ENCODE assay signal across 6 cellular contexts in genomic region chr16:1962161-1963153, GRCh38. TPM values are rescaled to one million over a fixed set of nuclear protein-coding genes. Genes with fewer than 3 reads are reported as not detected.
DNase-seq lines count a peak whose midpoint lies in the region; ATAC-seq, FAIRE-seq and TF ChIP-seq lines count a peak whose summit lies in the region.
"Not testable (repeated sequence)": the region's sequence is repeated elsewhere in the genome, so short reads cannot be mapped to it uniquely, and the experiment has no call there.

No MANE protein-coding gene starts in this region.

- TSS peak; percentile 95 for BruUV-seq in Panc1 (replicated peaks; lab: Mats Ljungman, UMichigan)

- H3K4me1 Mint-ChIP-seq in activated T-helper 1 cell treated with anti-CD3 and anti-CD28 coated beads, Interleukin-12 subunit alpha, Interleukin-12 subunit beta, Interleukin-2, Interleukin-4 antibody, amounts not matched to agents 30 ng/mL and 10 ng/mL and 1 ng/mL, durations not matched to agents 14 hours and 24 hours and 36 hours (ENCODE audit: low read depth): peaks cover 34% of the 10 kb centered on the region
- H3K4me1 Mint-ChIP-seq in endodermal cell: peaks cover 35% of the 10 kb centered on the region
- H3K4me1 Mint-ChIP-seq in naive thymus-derived CD4-positive, alpha-beta T cell: peaks cover 21 to 49% (median 32%) of the 10 kb centered on the region in 7 donors

- in situ Hi-C loops in Panc1 (cut with HindIII; ENCODE audit: low pct_unique_long_range_greater_than_20kb, low sequenced_read_pairs); transverse colon (cut with MboI; ENCODE audit: low pct_ligation_motif_present in 1 of 4, low pct_unique_long_range_greater_than_20kb in 1 of 4, low sequenced_read_pairs in 3 of 4): not testable (repeated sequence)

- peaks cover 12% of the 10 kb centered on the region for H3K4me1 ChIP-seq in Panc1 (ENCODE audit: control insufficient read depth, insufficient read depth, low read length)
- not testable (repeated sequence) for H3K4me1 ChIP-seq in endodermal cell (ENCODE audit: control insufficient read depth, insufficient read depth, low read length)
- H3K4me1 ChIP-seq in naive thymus-derived CD4-positive, alpha-beta T cell (ENCODE audit: control insufficient read depth in 2 of 2, insufficient read depth in 2 of 2, low read length in 2 of 2): peaks cover 31 to 45% of the 10 kb centered on the region in 2 donors
- H3K4me1 ChIP-seq in transverse colon: peaks cover 8 to 50% (median 41%) of the 10 kb centered on the region in 4 donors

- not testable (repeated sequence) for DNase-seq in GM12892 (ENCODE audit: insufficient read length); Panc1 (ENCODE audit: low read depth, low spot score); activated T-helper 1 cell treated with anti-CD3 and anti-CD28 coated beads, Interleukin-12 subunit alpha, Interleukin-12 subunit beta, Interleukin-2, Interleukin-4 antibody, amounts not matched to agents 30 ng/mL and 10 ng/mL and 1 ng/mL, durations not matched to agents 14 hours and 24 hours and 36 hours (ENCODE audit: low spot score); endodermal cell; naive thymus-derived CD4-positive, alpha-beta T cell; transverse colon

- H3K9me3 ChIP-seq in Panc1 (ENCODE audit: control insufficient read depth, insufficient read depth, low read depth, low read length); endodermal cell (ENCODE audit: control insufficient read depth, low read length); naive thymus-derived CD4-positive, alpha-beta T cell (ENCODE audit: control insufficient read depth in 2 of 3, low read length in 3 of 3); transverse colon: not testable (repeated sequence)

- peak overlapping the region; percentile 97 for H3K27ac Mint-ChIP-seq in activated T-helper 1 cell treated with anti-CD3 and anti-CD28 coated beads, Interleukin-12 subunit alpha, Interleukin-12 subunit beta, Interleukin-2, Interleukin-4 antibody, amounts not matched to agents 30 ng/mL and 10 ng/mL and 1 ng/mL, durations not matched to agents 14 hours and 24 hours and 36 hours
- H3K27ac Mint-ChIP-seq in endodermal cell: peak overlapping the region; percentile 83
- peak overlapping the region in 7 of 9 donors; percentile 47 to 97 (median 96) for H3K27ac Mint-ChIP-seq in naive thymus-derived CD4-positive, alpha-beta T cell

- WGBS in endodermal cell (ENCODE audit: insufficient coverage in 1 of 2, insufficient read length in 1 of 2), 2 experiments: 83 to 89% methylated on average over 4 to 37 of the region's 37 CpGs
- WGBS in transverse colon (ENCODE audit: low coverage in 1 of 2), 2 donors: 81% methylated on average over 34 of the region's 37 CpGs; no CpG with 5 or more reads in 1 of the 2 donors

- ATAC-seq in Panc1; naive thymus-derived CD4-positive, alpha-beta T cell: not testable (repeated sequence)

- H3K27me3 ChIP-seq in Panc1 (ENCODE audit: control insufficient read depth, insufficient read depth, low read length); endodermal cell (ENCODE audit: control insufficient read depth, insufficient read depth, low read length, poor library complexity, severe bottlenecking); naive thymus-derived CD4-positive, alpha-beta T cell (ENCODE audit: control insufficient read depth in 2 of 2, insufficient read depth in 2 of 2, low read length in 2 of 2); transverse colon: not testable (repeated sequence)

- H3K36me3 Mint-ChIP-seq in activated T-helper 1 cell treated with anti-CD3 and anti-CD28 coated beads, Interleukin-12 subunit alpha, Interleukin-12 subunit beta, Interleukin-2, Interleukin-4 antibody, amounts not matched to agents 30 ng/mL and 10 ng/mL and 1 ng/mL, durations not matched to agents 14 hours and 24 hours and 36 hours (ENCODE audit: low read depth): peaks cover 44% of the 10 kb centered on the region
- peaks cover 33% of the 10 kb centered on the region for H3K36me3 Mint-ChIP-seq in endodermal cell (ENCODE audit: low read depth)
- H3K36me3 Mint-ChIP-seq in naive thymus-derived CD4-positive, alpha-beta T cell: peaks cover 3 to 25% (median 10%) of the 10 kb centered on the region in 5 donors

- H3K9ac ChIP-seq in endodermal cell (ENCODE audit: extremely low read depth, low read length, poor library complexity, severe bottlenecking): peak overlapping the region; percentile 96

- H3K4me3 ChIP-seq in Panc1 (ENCODE audit: low read depth in 2 of 2, low read length in 2 of 2) (peak overlapping the region; percentile 99), endodermal cell (ENCODE audit: low read length) (peak overlapping the region; percentile 93)
- H3K4me3 ChIP-seq in naive thymus-derived CD4-positive, alpha-beta T cell (ENCODE audit: low read length); transverse colon: not testable (repeated sequence)

- peak overlapping the region; percentile 96 for H3K27ac ChIP-seq in Panc1 (ENCODE audit: low read length)
- H3K27ac ChIP-seq in endodermal cell (ENCODE audit: low read depth, low read length): not testable (repeated sequence)
- H3K27ac ChIP-seq in naive thymus-derived CD4-positive, alpha-beta T cell (ENCODE audit: low read depth, low read length): peak overlapping the region; percentile 100
- peak overlapping the region in 3 of 4 donors; percentile 25 to 99 (median 99) for H3K27ac ChIP-seq in transverse colon

- not testable (repeated sequence) for H3K9me3 Mint-ChIP-seq in activated T-helper 1 cell treated with anti-CD3 and anti-CD28 coated beads, Interleukin-12 subunit alpha, Interleukin-12 subunit beta, Interleukin-2, Interleukin-4 antibody, amounts not matched to agents 30 ng/mL and 10 ng/mL and 1 ng/mL, durations not matched to agents 14 hours and 24 hours and 36 hours; endodermal cell; naive thymus-derived CD4-positive, alpha-beta T cell

- FAIRE-seq in GM12892 (lab: Jason Lieb, UNC): not testable (repeated sequence)

- not testable (repeated sequence) for H3K27me3 Mint-ChIP-seq in activated T-helper 1 cell treated with anti-CD3 and anti-CD28 coated beads, Interleukin-12 subunit alpha, Interleukin-12 subunit beta, Interleukin-2, Interleukin-4 antibody, amounts not matched to agents 30 ng/mL and 10 ng/mL and 1 ng/mL, durations not matched to agents 14 hours and 24 hours and 36 hours (ENCODE audit: insufficient read depth); endodermal cell (ENCODE audit: insufficient read depth); naive thymus-derived CD4-positive, alpha-beta T cell

- peaks cover 11% of the 10 kb centered on the region for H3K36me3 ChIP-seq in Panc1 (ENCODE audit: control insufficient read depth, insufficient read depth, low read length)
- peaks cover 24% of the 10 kb centered on the region for H3K36me3 ChIP-seq in endodermal cell (ENCODE audit: control insufficient read depth, insufficient read depth, low read length)
- peaks cover 8 to 26% (median 10%) of the 10 kb centered on the region in 3 experiments for H3K36me3 ChIP-seq in naive thymus-derived CD4-positive, alpha-beta T cell (ENCODE audit: control insufficient read depth in 2 of 3, insufficient read depth in 3 of 3, low read length in 3 of 3)
- peaks cover 0 to 16% (median 6%) of the 10 kb centered on the region in 4 donors for H3K36me3 ChIP-seq in transverse colon

- H3K4me3 Mint-ChIP-seq in activated T-helper 1 cell treated with anti-CD3 and anti-CD28 coated beads, Interleukin-12 subunit alpha, Interleukin-12 subunit beta, Interleukin-2, Interleukin-4 antibody, amounts not matched to agents 30 ng/mL and 10 ng/mL and 1 ng/mL, durations not matched to agents 14 hours and 24 hours and 36 hours: peak overlapping the region; percentile 100
- peak overlapping the region; percentile 93 for H3K4me3 Mint-ChIP-seq in endodermal cell
- peak overlapping the region; percentile 51 to 97 (median 92) for H3K4me3 Mint-ChIP-seq in naive thymus-derived CD4-positive, alpha-beta T cell

- TF ChIP-seq CTCF in Panc1 (IDR thresholded peaks at IDR 0.05); endodermal cell (conservative IDR thresholded peaks at IDR 0.05); transverse colon (IDR thresholded peaks at IDR 0.05): not testable (repeated sequence)

- not testable (repeated sequence) for TF ChIP-seq EP300 in transverse colon (IDR thresholded peaks at IDR 0.05; ENCODE audit: low read depth)

- POLR2A ChIA-PET in Panc1 (lab: Charles Lee): not testable (repeated sequence)
- POLR2A ChIA-PET in naive thymus-derived CD4-positive, alpha-beta T cell (lab: Charles Lee): interaction anchor here (1.4 to 3.0 kb wide), 6 partner anchors 9 to 193 kb away, joined by 3 to 61 read pairs (median 8); partner anchors contain the start of genes GFER, NOXO1, TBL3 and TRAF7

- TF ChIP-seq POLR2A in GM12892 (IDR thresholded peaks at IDR 0.05; ENCODE audit: low read depth, low read length): peak; percentile 71; the same call in 1 of the 2 replicates
- not testable (repeated sequence) for TF ChIP-seq POLR2A in transverse colon (IDR thresholded peaks at IDR 0.05)

- CTCF ChIA-PET in Panc1 (lab: Charles Lee); naive thymus-derived CD4-positive, alpha-beta T cell (lab: Charles Lee): not testable (repeated sequence)

- intact Hi-C loops in Panc1 (cut with micrococcal nuclease; ENCODE audit: unreplicated experiment); activated T-helper 1 cell treated with anti-CD3 and anti-CD28 coated beads, Interleukin-12 subunit alpha, Interleukin-12 subunit beta, Interleukin-2, Interleukin-4 antibody, amounts not matched to agents 30 ng/mL and 10 ng/mL and 1 ng/mL, durations not matched to agents 14 hours and 24 hours and 36 hours (cut with micrococcal nuclease); transverse colon (cut with DNase I; ENCODE audit: low total_unique reads): not testable (repeated sequence)
- intact Hi-C loops in naive thymus-derived CD4-positive, alpha-beta T cell (cut with micrococcal nuclease): loop anchor here (5.0 to 10.0 kb wide), 2 partner anchors 348 to 550 kb away; partner anchors contain the start of genes ATP6V0C (in 1 of the 2), CRAMP1 (in 1 of the 2) and IFT140 (in 1 of the 2)

RNA-seq across cellular contexts. Expression of gene RPS2, which starts 2.2 kb away (rescaled TPM):
- 5,230 TPM for polyA plus RNA-seq in GM12892 (2012; ENCODE audit: missing spikeins)
- total RNA-seq in Panc1 (2021; ENCODE audit: unreplicated experiment) (2,794 TPM), endodermal cell (1,000 to 10,000 TPM; 3,064 to 3,492 TPM), transverse colon (1,000 to 10,000 TPM in 3 of 4 donors, 100 to 1,000 TPM in 1; 896 to 2,085 (median 1,613) TPM)
- 3,901 TPM for polyA plus RNA-seq in Panc1 (2012; ENCODE audit: insufficient read length)
- total RNA-seq in activated T-helper 1 cell treated with anti-CD3 and anti-CD28 coated beads, Interleukin-12 subunit alpha, Interleukin-12 subunit beta, Interleukin-2, Interleukin-4 antibody, amounts not matched to agents 30 ng/mL and 10 ng/mL and 1 ng/mL, durations not matched to agents 14 hours and 24 hours and 36 hours: 3,144 and 3,145 TPM in 2 replicates
- 4,092 TPM for polyA plus RNA-seq in endodermal cell (2013, experiment 1 of 2)
- polyA plus RNA-seq in endodermal cell (2013, experiment 2 of 2): 3,717 TPM
- total RNA-seq in naive thymus-derived CD4-positive, alpha-beta T cell: 1,000 to 10,000 TPM; 2,562 to 3,376 (median 2,918) TPM
- 1,000 to 10,000 TPM; 7,065 to 7,254 TPM for polyA plus RNA-seq in naive thymus-derived CD4-positive, alpha-beta T cell

RNA-seq across cellular contexts. Expression of gene NDUFB10, which starts 3.1 kb away (rescaled TPM):
- 85.8 TPM for polyA plus RNA-seq in GM12892 (2012; ENCODE audit: missing spikeins)
- total RNA-seq in Panc1 (2021; ENCODE audit: unreplicated experiment) (287 TPM), endodermal cell (100 to 1,000 TPM; 167 to 192 TPM), transverse colon (100 to 1,000 TPM; 137 to 496 (median 250) TPM)
- polyA plus RNA-seq in Panc1 (2012; ENCODE audit: insufficient read length): 493 TPM
- 134 and 138 TPM in 2 replicates for total RNA-seq in activated T-helper 1 cell treated with anti-CD3 and anti-CD28 coated beads, Interleukin-12 subunit alpha, Interleukin-12 subunit beta, Interleukin-2, Interleukin-4 antibody, amounts not matched to agents 30 ng/mL and 10 ng/mL and 1 ng/mL, durations not matched to agents 14 hours and 24 hours and 36 hours
- polyA plus RNA-seq in endodermal cell (2013, experiment 1 of 2): 155 TPM
- polyA plus RNA-seq in endodermal cell (2013, experiment 2 of 2): 150 TPM
- 100 to 1,000 TPM in 1 of 5 experiments, 10 to 100 TPM in 4; 40.0 to 114 (median 71.1) TPM for total RNA-seq in naive thymus-derived CD4-positive, alpha-beta T cell
- polyA plus RNA-seq in naive thymus-derived CD4-positive, alpha-beta T cell: 100 to 1,000 TPM; 166 to 180 TPM

RNA-seq across cellular contexts. Expression of gene RNF151, which starts 4.2 kb away (rescaled TPM):
- not detected for polyA plus RNA-seq in GM12892 (2012; ENCODE audit: missing spikeins)
- total RNA-seq in Panc1 (2021; ENCODE audit: unreplicated experiment): not detected
- not detected for polyA plus RNA-seq in Panc1 (2012; ENCODE audit: insufficient read length)
- 0.70 and 0.93 TPM in 2 replicates for total RNA-seq in activated T-helper 1 cell treated with anti-CD3 and anti-CD28 coated beads, Interleukin-12 subunit alpha, Interleukin-12 subunit beta, Interleukin-2, Interleukin-4 antibody, amounts not matched to agents 30 ng/mL and 10 ng/mL and 1 ng/mL, durations not matched to agents 14 hours and 24 hours and 36 hours
- total RNA-seq in endodermal cell: under 1 TPM in 1 of 2 donors, not detected in 1; 0.44 TPM
- not detected for polyA plus RNA-seq in endodermal cell (2013, experiment 1 of 2)
- not detected for polyA plus RNA-seq in endodermal cell (2013, experiment 2 of 2)
- total RNA-seq in naive thymus-derived CD4-positive, alpha-beta T cell: under 1 TPM in 1 of 5 experiments, not detected in 4; 0.51 TPM
- not detected for polyA plus RNA-seq in naive thymus-derived CD4-positive, alpha-beta T cell
- not detected for total RNA-seq in transverse colon

RNA-seq across cellular contexts. Expression of gene RPL3L, which starts 8.0 kb away (rescaled TPM):
- 0.30 TPM for polyA plus RNA-seq in GM12892 (2012; ENCODE audit: missing spikeins)
- total RNA-seq in Panc1 (2021; ENCODE audit: unreplicated experiment) (0.26 TPM), endodermal cell (not detected), transverse colon (under 1 TPM in 1 of 4 donors, not detected in 3; 0.55 TPM)
- polyA plus RNA-seq in Panc1 (2012; ENCODE audit: insufficient read length): not detected
- total RNA-seq in activated T-helper 1 cell treated with anti-CD3 and anti-CD28 coated beads, Interleukin-12 subunit alpha, Interleukin-12 subunit beta, Interleukin-2, Interleukin-4 antibody, amounts not matched to agents 30 ng/mL and 10 ng/mL and 1 ng/mL, durations not matched to agents 14 hours and 24 hours and 36 hours: 1.1 and 1.9 TPM in 2 replicates
- not detected for polyA plus RNA-seq in endodermal cell (2013, experiment 1 of 2)
- polyA plus RNA-seq in endodermal cell (2013, experiment 2 of 2): not detected
- not detected for total RNA-seq in naive thymus-derived CD4-positive, alpha-beta T cell
- not detected for polyA plus RNA-seq in naive thymus-derived CD4-positive, alpha-beta T cell

RNA-seq across cellular contexts. Expression of gene TBL3, which starts 9.4 kb away (rescaled TPM):
- polyA plus RNA-seq in GM12892 (2012; ENCODE audit: missing spikeins): 16.1 TPM
- total RNA-seq in Panc1 (2021; ENCODE audit: unreplicated experiment): 42.4 TPM
- polyA plus RNA-seq in Panc1 (2012; ENCODE audit: insufficient read length): 72.9 TPM
- 84.9 and 87.3 TPM in 2 replicates for total RNA-seq in activated T-helper 1 cell treated with anti-CD3 and anti-CD28 coated beads, Interleukin-12 subunit alpha, Interleukin-12 subunit beta, Interleukin-2, Interleukin-4 antibody, amounts not matched to agents 30 ng/mL and 10 ng/mL and 1 ng/mL, durations not matched to agents 14 hours and 24 hours and 36 hours
- total RNA-seq in endodermal cell: 10 to 100 TPM; 43.4 to 49.7 TPM
- polyA plus RNA-seq in endodermal cell (2013, experiment 1 of 2): 39.0 TPM
- polyA plus RNA-seq in endodermal cell (2013, experiment 2 of 2): 38.0 TPM
- total RNA-seq in naive thymus-derived CD4-positive, alpha-beta T cell: 10 to 100 TPM; 17.2 to 45.2 (median 27.6) TPM
- 10 to 100 TPM; 59.4 to 89.8 TPM for polyA plus RNA-seq in naive thymus-derived CD4-positive, alpha-beta T cell
- total RNA-seq in transverse colon: 10 to 100 TPM; 23.2 to 31.0 (median 28.2) TPM
